Comparison of ENCODE assay signal across 1 cellular context in the genomic region with DNA sequence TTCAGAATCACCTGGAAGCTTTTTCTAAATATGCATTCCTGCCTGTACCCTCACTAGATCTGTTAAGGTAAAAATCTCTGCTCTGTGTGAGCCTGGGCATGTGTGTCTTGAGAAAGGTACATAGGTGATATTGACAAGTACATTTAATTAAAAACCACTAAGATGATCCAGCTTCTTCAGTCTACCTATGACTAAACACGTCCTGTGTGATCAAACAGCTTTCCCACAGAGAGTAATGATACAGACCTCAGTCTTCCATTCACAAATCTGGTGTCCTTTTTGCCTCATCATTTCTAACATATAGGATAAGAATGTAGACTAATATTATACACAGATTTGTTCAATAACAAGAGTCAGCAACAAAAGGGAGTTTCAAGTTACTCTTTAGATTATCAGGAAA.
TF ChIP-seq lines count a peak whose summit lies in the region.

No MANE protein-coding gene starts in this region.

TF ChIP-seq in A549, 52 proteins besides CTCF, POLR2A, EP300 and RAD21 (continued from another document):
- no peak for TF ChIP-seq RCOR1 (IDR thresholded peaks at IDR 0.05; ENCODE audit: low read depth, low read length)
- no peak for TF ChIP-seq FOSL2 (IDR thresholded peaks at IDR 0.05)
- TF ChIP-seq FOSL2 (CRISPR knock-in tag; IDR thresholded peaks at IDR 0.05): no peak
- no peak for TF ChIP-seq USF2 (IDR thresholded peaks at IDR 0.05)
- no peak for TF ChIP-seq TFCP2L1 (CRISPR knock-in tag; IDR thresholded peaks at IDR 0.05)
- TF ChIP-seq CBX2 (IDR thresholded peaks at IDR 0.05; ENCODE audit: borderline replicate concordance, low read depth): no peak
- TF ChIP-seq MYC (IDR thresholded peaks at IDR 0.05; ENCODE audit: borderline replicate concordance, low read length): no peak
- no peak for TF ChIP-seq HOXA7 (CRISPR knock-in tag; IDR thresholded peaks at IDR 0.05)
- TF ChIP-seq KDM1A (IDR thresholded peaks at IDR 0.05; ENCODE audit: low read depth): no peak
- TF ChIP-seq MAFK (IDR thresholded peaks at IDR 0.05; ENCODE audit: partially characterized antibody): no peak
